Comparison of ENCODE assay signal across 19 cellular contexts in the genomic region with DNA sequence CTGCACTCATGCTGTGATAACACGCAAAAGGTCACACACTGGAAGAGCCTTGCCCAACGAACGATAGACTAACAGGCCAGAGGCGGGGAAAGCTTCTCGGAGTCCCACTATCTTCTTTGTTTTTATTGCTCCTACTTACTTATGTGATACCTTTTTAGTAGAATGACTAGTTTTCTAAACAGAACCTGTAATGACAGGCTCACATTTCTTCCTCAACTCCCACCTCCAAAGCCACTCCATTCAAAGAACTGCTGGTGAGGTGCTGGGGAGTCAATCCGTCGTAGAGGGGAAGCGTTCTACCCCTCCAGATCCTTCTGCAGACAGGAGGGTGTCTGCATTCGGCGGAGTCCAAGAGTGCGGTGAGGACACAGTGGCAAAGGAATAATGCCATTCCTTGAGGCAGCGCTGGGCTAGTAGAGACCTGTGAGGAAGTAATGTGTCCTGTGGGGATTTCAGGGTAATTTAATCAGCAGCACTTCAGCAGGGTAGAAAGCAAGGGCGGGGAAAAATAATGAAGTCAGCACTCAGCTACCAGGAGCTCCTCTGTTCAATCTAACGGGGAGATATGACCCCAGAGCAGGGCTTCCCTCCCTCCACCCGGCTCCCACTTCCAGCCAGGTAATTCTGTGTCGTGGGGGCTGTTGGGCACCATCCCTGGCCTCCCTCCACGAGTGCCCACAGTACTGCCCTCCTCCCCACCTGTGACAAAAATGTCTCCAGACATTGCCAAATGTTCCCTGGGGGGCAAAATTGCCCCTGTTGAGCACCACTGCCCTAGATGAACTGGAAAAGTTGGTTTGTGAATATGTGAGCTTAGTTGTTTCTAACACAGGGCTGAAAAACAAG. TPM values are rescaled to one million over a fixed set of nuclear protein-coding genes. Genes with fewer than 3 reads are reported as not detected.
DNase-seq lines count a peak whose midpoint lies in the region; ATAC-seq and TF ChIP-seq lines count a peak whose summit lies in the region.
"Had no signal": no experiment of that assay in that cellular context is flagged by ENCODE, and none has a peak within 500 bp of the region (broad histone marks: within the 10 kb centered on the region; RNA-seq: fewer than 3 reads in every experiment).

No MANE protein-coding gene starts in this region.

- peaks cover 9% of the 10 kb centered on the region for H3K4me1 Mint-ChIP-seq in CD8-positive, alpha-beta T cell (ENCODE audit: low read depth)
- peaks cover 8% of the 10 kb centered on the region for H3K4me1 Mint-ChIP-seq in activated T-helper 17 cell treated with anti-CD3 and anti-CD28 coated beads, Interleukin-2, amount 50 U/mL, for 72 hours
- peaks cover 88% of the 10 kb centered on the region for H3K4me1 Mint-ChIP-seq in nephron progenitor cell

- H3K27me3 ChIP-seq in CD8-positive, alpha-beta T cell (ENCODE audit: insufficient read depth, low read length), result no peaks in the 10 kb centered on the region
- H3K27me3 ChIP-seq: right lobe of liver had no signal

- no peak for DNase-seq in CD8-positive, alpha-beta T cell
- DNase-seq in NCI-H1436 treated with DMSO at 0.1 percent for 48 hours (lab: John Stamatoyannopoulos, UW) (peak; percentile 54), nephron progenitor cell (no peak), NCI-H82 treated with DMSO at 0.1 percent for 48 hours (lab: John Stamatoyannopoulos, UW; ENCODE audit: unreplicated experiment) (no peak)
- DNase-seq: activated CD4-positive, alpha-beta T cell treated with anti-CD3 and anti-CD28 coated beads for 1 hour; activated CD8-positive, alpha-beta memory T cell treated with anti-CD3 and anti-CD28 coated beads, Interleukin-2, amount 50 U/mL, for 48 hours; activated naive CD4-positive, alpha-beta T cell treated with anti-CD3 and anti-CD28 coated beads, Interleukin-2, amount 50 U/mL, for 16 hours; C1 segment of cervical spinal cord; hippocampal formation; kidney glomerular epithelial cell; NCI-H345; nucleus accumbens; right lobe of liver; SHP77 treated with DMSO at 0.1 percent for 48 hours had no signal

- peaks cover 8% of the 10 kb centered on the region for H3K36me3 ChIP-seq in CD8-positive, alpha-beta T cell (ENCODE audit: insufficient read depth, low read length)

- POLR2A ChIA-PET in CD8-positive, alpha-beta T cell (lab: Charles Lee), result no interaction called here

- no peak overlapping the region for H3K27ac ChIP-seq in CD8-positive, alpha-beta T cell (ENCODE audit: low read depth, low read length)
- H3K27ac ChIP-seq: right lobe of liver had no signal

- H3K27me3 Mint-ChIP-seq in CD8-positive, alpha-beta T cell (ENCODE audit: low read depth), result no peaks in the 10 kb centered on the region
- H3K27me3 Mint-ChIP-seq in activated T-helper 17 cell treated with anti-CD3 and anti-CD28 coated beads, Interleukin-2, amount 50 U/mL, for 72 hours, result peaks cover 3% of the 10 kb centered on the region
- H3K27me3 Mint-ChIP-seq in nephron progenitor cell (ENCODE audit: low read depth, poor library complexity), result peaks cover 7% of the 10 kb centered on the region

- no peak for TF ChIP-seq CTCF in CD8-positive, alpha-beta T cell (IDR thresholded peaks at IDR 0.05)
- no peak for TF ChIP-seq CTCF in nephron progenitor cell (IDR thresholded peaks at IDR 0.05)

- peaks cover 5% of the 10 kb centered on the region for H3K4me1 ChIP-seq in CD8-positive, alpha-beta T cell (ENCODE audit: insufficient read depth, low read length)

- H3K9me3 Mint-ChIP-seq in CD8-positive, alpha-beta T cell, result no peaks in the 10 kb centered on the region
- H3K9me3 Mint-ChIP-seq in activated T-helper 17 cell treated with anti-CD3 and anti-CD28 coated beads, Interleukin-2, amount 50 U/mL, for 72 hours, result no peaks in the 10 kb centered on the region
- H3K9me3 Mint-ChIP-seq in nephron progenitor cell, result no peaks in the 10 kb centered on the region
- H3K9me3 Mint-ChIP-seq: IgD-negative memory B cell; T-helper 2 cell treated with Interferon-gamma antibody and Interleukin-4, amounts not matched to agents 5 μg/mL and 100 μg/mL, for 36 hours had no signal

- H3K9me3 ChIP-seq in CD8-positive, alpha-beta T cell (ENCODE audit: low read length), result no peaks in the 10 kb centered on the region
- H3K9me3 ChIP-seq: right lobe of liver had no signal

- no peak overlapping the region for H3K4me3 Mint-ChIP-seq in CD8-positive, alpha-beta T cell
- no peak overlapping the region for H3K4me3 Mint-ChIP-seq in activated T-helper 17 cell treated with anti-CD3 and anti-CD28 coated beads, Interleukin-2, amount 50 U/mL, for 72 hours
- peak overlapping the region; percentile 33 for H3K4me3 Mint-ChIP-seq in nephron progenitor cell
- H3K4me3 Mint-ChIP-seq: IgD-negative memory B cell; T-helper 2 cell treated with Interferon-gamma antibody and Interleukin-4, amounts not matched to agents 5 μg/mL and 100 μg/mL, for 36 hours had no signal

- H3K36me3 Mint-ChIP-seq in CD8-positive, alpha-beta T cell, result peaks cover 40% of the 10 kb centered on the region
- H3K36me3 Mint-ChIP-seq in activated T-helper 17 cell treated with anti-CD3 and anti-CD28 coated beads, Interleukin-2, amount 50 U/mL, for 72 hours (ENCODE audit: low read depth), result peaks cover 44% of the 10 kb centered on the region
- peaks cover 22% of the 10 kb centered on the region for H3K36me3 Mint-ChIP-seq in nephron progenitor cell (ENCODE audit: low read depth)
- H3K36me3 Mint-ChIP-seq: IgD-negative memory B cell had no signal

- no peak overlapping the region for H3K4me3 ChIP-seq in CD8-positive, alpha-beta T cell (ENCODE audit: low read depth, low read length)
- H3K4me3 ChIP-seq: right lobe of liver had no signal

- intact Hi-C loops in CD8-positive, alpha-beta T cell (cut with DNase I, micrococcal nuclease), result no loop called here

- CTCF ChIA-PET in CD8-positive, alpha-beta T cell (lab: Charles Lee), result interaction anchor here (1.2 kb wide), 1 partner anchor 10 kb away, joined by 3 read pairs; no protein-coding TSS in a partner anchor

- peak overlapping the region; percentile 50 for H3K27ac Mint-ChIP-seq in CD8-positive, alpha-beta T cell
- peak overlapping the region; percentile 38 for H3K27ac Mint-ChIP-seq in activated T-helper 17 cell treated with anti-CD3 and anti-CD28 coated beads, Interleukin-2, amount 50 U/mL, for 72 hours
- peak overlapping the region; percentile 94 for H3K27ac Mint-ChIP-seq in nephron progenitor cell
- H3K27ac Mint-ChIP-seq: T-helper 2 cell treated with Interferon-gamma antibody and Interleukin-4, amounts not matched to agents 5 μg/mL and 100 μg/mL, for 36 hours had no signal

- no peak for ATAC-seq in CD8-positive, alpha-beta T cell
- no peak for ATAC-seq in activated T-helper 17 cell treated with anti-CD3 and anti-CD28 coated beads, Interleukin-2, amount 50 U/mL, for 72 hours (replicated peaks)
- ATAC-seq in GM18861 (IDR thresholded peaks at IDR 0.05; ENCODE audit: unreplicated experiment), result no peak
- ATAC-seq in GM18873 (IDR thresholded peaks at IDR 0.05; ENCODE audit: low FRiP score, unreplicated experiment), result no peak
- ATAC-seq: right lobe of liver had no signal

RNA-seq across cellular contexts. Expression of a gene that starts 25.2 kb away (rescaled TPM):
- total RNA-seq in CD8-positive, alpha-beta T cell, result 10 to 100 TPM; 14.1 to 14.4 TPM
- total RNA-seq in activated T-helper 17 cell treated with anti-CD3 and anti-CD28 coated beads, Interleukin-2, amount 50 U/mL, for 72 hours, result 10 to 100 TPM; 17.9 to 32.8 TPM

RNA-seq across cellular contexts. Expression of a gene that starts 25.4 kb away (rescaled TPM):
- total RNA-seq in CD8-positive, alpha-beta T cell, result 1 to 10 TPM; 3.8 to 4.1 TPM
- total RNA-seq in activated T-helper 17 cell treated with anti-CD3 and anti-CD28 coated beads, Interleukin-2, amount 50 U/mL, for 72 hours, result 10 to 100 TPM; 12.3 to 23.6 TPM

Comparison
In these comparisons a context has a peak if more than half of its experiments do, and no peak if none do; other contexts are left out.
1. H3K27ac Mint-ChIP-seq: peak in every context shown above with its lines; median percentile 94 in nephron progenitor cell; 50 in CD8-positive, alpha-beta T cell; 38 in activated T-helper 17 cell treated with anti-CD3 and anti-CD28 coated beads, Interleukin-2, amount 50 U/mL, for 72 hours.